21 cellular contexts compared by ENCODE assay signal in genomic region chr3:123451186-123451585, GRCh38. TPM values are rescaled to one million over a fixed set of nuclear protein-coding genes. Genes with fewer than 3 reads are reported as not detected.
"Had no signal": no experiment of that assay in that cellular context is flagged by ENCODE, and none has a peak within 500 bp of the region (broad histone marks: within the 10 kb centered on the region; RNA-seq: fewer than 3 reads in every experiment).

No MANE protein-coding gene starts in this region.

- H3K4me1 ChIP-seq: pancreas had no signal

- DNase-seq: activated CD4-positive, alpha-beta T cell treated with anti-CD3 and anti-CD28 coated beads, Interleukin-2, amount 50 U/mL, for 1 hour; activated CD8-positive, alpha-beta memory T cell treated with anti-CD3 and anti-CD28 coated beads for 24 hours; activated CD8-positive, alpha-beta memory T cell treated with anti-CD3 and anti-CD28 coated beads, Interleukin-2, amount 50 U/mL, for 48 hours; activated effector memory CD4-positive, alpha-beta T cell treated with Interleukin-2 at 50 U/mL for 16 hours; activated naive CD4-positive, alpha-beta T cell treated with anti-CD3 and anti-CD28 coated beads, Interleukin-2, amount 10 ng/mL, durations not matched to agents 7 days and 5 days; activated naive CD8-positive, alpha-beta T cell treated with anti-CD3 and anti-CD28 coated beads, Interleukin-2, amount 50 U/mL, for 24 hours; activated T-cell treated with anti-CD3 and anti-CD28 coated beads, Interleukin-2, amount 50 U/mL, for 48 hours; anterior cingulate cortex; brain microvascular endothelial cell; central memory CD4-positive, alpha-beta T cell; colonic mucosa; gastrocnemius medialis; heart right ventricle; mesendoderm; pancreas; stimulated activated naive B cell treated with anti-CD40 and anti-IgM and Interleukin-4, amounts not matched to agents 10 μg/mL and 1 μg/mL and 100 μg/mL, for 72 hours; T1000; tibial artery; uterus had no signal

- H3K27ac ChIP-seq: brain microvascular endothelial cell, colonic mucosa, gastrocnemius medialis, pancreas had no signal

- ATAC-seq: activated CD4-positive, CD25-positive, alpha-beta regulatory T cell treated with anti-CD3 and anti-CD28 coated beads, Interleukin-2, amount 50 U/mL, for 24 hours; activated naive CD8-positive, alpha-beta T cell treated with anti-CD3 and anti-CD28 coated beads, Interleukin-2, amount 50 U/mL, for 24 hours; gastrocnemius medialis; heart right ventricle; pancreas; stimulated activated naive B cell treated with anti-CD40 and anti-IgM and Interleukin-4, amounts not matched to agents 10 μg/mL and 1 μg/mL and 100 μg/mL, for 72 hours had no signal

- H3K36me3 ChIP-seq: brain microvascular endothelial cell, colonic mucosa, gastrocnemius medialis, heart right ventricle, pancreas, tibial artery, uterus had no signal

- H3K4me1 Mint-ChIP-seq: activated naive CD8-positive, alpha-beta T cell treated with anti-CD3 and anti-CD28 coated beads, Interleukin-2, amount 50 U/mL, for 24 hours had no signal

- H3K4me3 Mint-ChIP-seq: activated naive CD4-positive, alpha-beta T cell treated with anti-CD3 and anti-CD28 coated beads, Interleukin-2, amount 10 ng/mL, durations not matched to agents 7 days and 5 days had no signal

- H3K4me3 ChIP-seq: colonic mucosa, pancreas, uterus had no signal

- H3K27me3 ChIP-seq: tibial artery, uterus had no signal

- H3K27ac Mint-ChIP-seq: activated naive CD4-positive, alpha-beta T cell treated with anti-CD3 and anti-CD28 coated beads, Interleukin-2, amount 10 ng/mL, durations not matched to agents 7 days and 5 days; activated naive CD8-positive, alpha-beta T cell treated with anti-CD3 and anti-CD28 coated beads, Interleukin-2, amount 50 U/mL, for 24 hours had no signal

- H3K9me3 Mint-ChIP-seq: activated naive CD4-positive, alpha-beta T cell treated with anti-CD3 and anti-CD28 coated beads, Interleukin-2, amount 10 ng/mL, durations not matched to agents 7 days and 5 days; activated naive CD8-positive, alpha-beta T cell treated with anti-CD3 and anti-CD28 coated beads, Interleukin-2, amount 50 U/mL, for 24 hours; stimulated activated naive B cell treated with anti-CD40 and anti-IgM and Interleukin-4, amounts not matched to agents 10 μg/mL and 1 μg/mL and 100 μg/mL, for 72 hours had no signal

- H3K9me3 ChIP-seq: colonic mucosa, gastrocnemius medialis, heart right ventricle, pancreas, tibial artery, uterus had no signal

- H3K36me3 Mint-ChIP-seq: activated naive CD4-positive, alpha-beta T cell treated with anti-CD3 and anti-CD28 coated beads, Interleukin-2, amount 10 ng/mL, durations not matched to agents 7 days and 5 days; stimulated activated naive B cell treated with anti-CD40 and anti-IgM and Interleukin-4, amounts not matched to agents 10 μg/mL and 1 μg/mL and 100 μg/mL, for 72 hours had no signal

RNA-seq across cellular contexts. Expression of gene ADCY5, which starts 2.3 kb away (rescaled TPM):
- total RNA-seq: T-helper 1 cell treated with Interleukin-12 subunit alpha and Interleukin-12 subunit beta and Interleukin-4 antibody, amounts not matched to agents 30 ng/mL and 1 ng/mL, for 36 hours had no signal
